Comparison of ENCODE assay signal across 12 cellular contexts in genomic region chr2:231461516-231461971, GRCh38. TPM values are rescaled to one million over a fixed set of nuclear protein-coding genes. Genes with fewer than 3 reads are reported as not detected.
A peak's percentile ranks its signal among the peaks of the same experiment; 100 is the strongest.
DNase-seq lines count a peak whose midpoint lies in the region; ATAC-seq and TF ChIP-seq lines count a peak whose summit lies in the region.
"Had no signal": no experiment of that assay in that cellular context is flagged by ENCODE, and none has a peak within 500 bp of the region (broad histone marks: within the 10 kb centered on the region; RNA-seq: fewer than 3 reads in every experiment).

No MANE protein-coding gene starts in this region.

- H3K4me3 ChIP-seq in NB4 (ENCODE audit: low read depth, low read length) = peak overlapping the region; percentile 99
- H3K4me3 ChIP-seq: SJSA1 had no signal

- no peak for TF ChIP-seq CTCF in NB4 (IDR thresholded peaks at IDR 0.05; ENCODE audit: low read depth, low read length)
- no peak for TF ChIP-seq CTCF in progenitor cell of endocrine pancreas (IDR thresholded peaks at IDR 0.05; ENCODE audit: unreplicated experiment)

- DNase-seq in activated CD8-positive, alpha-beta memory T cell treated with anti-CD3 and anti-CD28 coated beads, Interleukin-2, amount 50 U/mL, for 48 hours = peak; percentile 54
- no peak for DNase-seq in activated CD8-positive, alpha-beta memory T cell treated with anti-CD3 and anti-CD28 coated beads for 24 hours
- DNase-seq in NB4 (ENCODE audit: low read depth) = no peak
- no peak for DNase-seq in central memory CD8-positive, alpha-beta T cell (ENCODE audit: low spot score in 2 of 2)
- DNase-seq in progenitor cell of endocrine pancreas (ENCODE audit: low spot score, unreplicated experiment) = no peak
- DNase-seq in C1 segment of cervical spinal cord (lab: John Stamatoyannopoulos, UW) = no peak
- DNase-seq: NCI-H1092 treated with DMSO at 0.1 percent for 48 hours; NCI-H526 treated with DMSO at 0.1 percent for 48 hours; stimulated activated CD4-positive, alpha-beta T cell treated with anti-CD3 and anti-CD28 coated beads, Interleukin-1b, Interleukin-23, amount 100 ng/mL, for 48 hours had no signal

- peaks cover 77% of the 10 kb centered on the region for H3K36me3 Mint-ChIP-seq in central memory CD8-positive, alpha-beta T cell (ENCODE audit: insufficient read depth)
- peaks cover 50% of the 10 kb centered on the region for H3K36me3 Mint-ChIP-seq in progenitor cell of endocrine pancreas (ENCODE audit: insufficient read depth)

- no peaks in the 10 kb centered on the region for H3K27me3 Mint-ChIP-seq in central memory CD8-positive, alpha-beta T cell
- no peaks in the 10 kb centered on the region for H3K27me3 Mint-ChIP-seq in progenitor cell of endocrine pancreas

- H3K4me3 Mint-ChIP-seq in central memory CD8-positive, alpha-beta T cell = peak overlapping the region; percentile 1
- H3K4me3 Mint-ChIP-seq in progenitor cell of endocrine pancreas (ENCODE audit: low read depth) = peak overlapping the region; percentile 1

- no peak for ATAC-seq in central memory CD8-positive, alpha-beta T cell (replicated peaks; ENCODE audit: extremely low read depth, poor library complexity, severe bottlenecking)
- ATAC-seq in HG03457 (IDR thresholded peaks at IDR 0.05; ENCODE audit: unreplicated experiment) (no peak), GM19395 (IDR thresholded peaks at IDR 0.05; ENCODE audit: unreplicated experiment) (no peak)

- H3K9me3 Mint-ChIP-seq in central memory CD8-positive, alpha-beta T cell = no peaks in the 10 kb centered on the region
- H3K9me3 Mint-ChIP-seq in progenitor cell of endocrine pancreas (ENCODE audit: low read depth) = no peaks in the 10 kb centered on the region

- peaks cover 56% of the 10 kb centered on the region for H3K4me1 Mint-ChIP-seq in central memory CD8-positive, alpha-beta T cell
- peaks cover 18% of the 10 kb centered on the region for H3K4me1 Mint-ChIP-seq in progenitor cell of endocrine pancreas (ENCODE audit: low read depth)

- TF ChIP-seq POLR2A in NB4 (IDR thresholded peaks at IDR 0.05; ENCODE audit: extremely low read depth, insufficient read length) = no peak

- peak overlapping the region; percentile 42 for H3K27ac Mint-ChIP-seq in central memory CD8-positive, alpha-beta T cell (ENCODE audit: low read depth)
- peak overlapping the region; percentile 11 for H3K27ac Mint-ChIP-seq in progenitor cell of endocrine pancreas

RNA-seq across cellular contexts. Expression of gene NCL, which starts 2.7 kb away (rescaled TPM):
- total RNA-seq in progenitor cell of endocrine pancreas = 588 and 589 TPM in 2 replicates
